In the genomic region with DNA sequence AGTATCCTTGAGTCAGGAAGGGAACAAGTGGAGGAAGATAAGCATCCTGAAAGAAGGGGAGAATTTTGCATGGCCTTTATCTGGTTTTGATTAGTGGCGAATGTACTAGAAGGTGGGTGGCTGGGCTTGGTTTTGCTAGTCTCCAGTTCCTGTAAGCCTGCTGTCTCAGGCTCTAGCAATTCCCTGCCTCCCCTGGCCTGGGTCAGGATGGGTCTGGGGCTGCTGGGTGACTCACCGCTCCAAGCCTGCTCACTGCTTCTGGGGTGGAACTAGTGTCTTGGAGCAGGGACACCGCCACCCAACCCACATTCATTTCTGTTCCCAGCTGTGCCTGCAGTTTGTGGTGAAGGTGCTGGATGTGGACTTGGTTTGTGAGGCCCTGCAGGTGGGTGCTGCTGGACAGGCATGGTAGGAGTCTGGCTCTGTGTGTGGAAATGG, we compare ENCODE assay signal across 8 cellular contexts. TPM values are rescaled to one million over a fixed set of nuclear protein-coding genes. Genes with fewer than 3 reads are reported as not detected.
DNase-seq lines count a peak whose midpoint lies in the region; ATAC-seq and TF ChIP-seq lines count a peak whose summit lies in the region.

No MANE protein-coding gene starts in this region.

- TF ChIP-seq CTCF in breast epithelium (IDR thresholded peaks at IDR 0.05) = no peak

- no peaks in the 10 kb centered on the region for H3K27me3 Mint-ChIP-seq in stimulated activated naive CD8-positive, alpha-beta T cell treated with anti-CD3 and anti-CD28 coated beads, Interleukin-15, Interleukin-2, amounts not matched to agents 100 ng/mL and 50 ng/mL, for 24 hours

- H3K4me1 Mint-ChIP-seq in stimulated activated naive CD8-positive, alpha-beta T cell treated with anti-CD3 and anti-CD28 coated beads, Interleukin-15, Interleukin-2, amounts not matched to agents 100 ng/mL and 50 ng/mL, for 24 hours (ENCODE audit: low read depth) = peaks cover 78% of the 10 kb centered on the region

- H3K36me3 ChIP-seq in breast epithelium (no peaks in the 10 kb centered on the region), SJCRH30 (no peaks in the 10 kb centered on the region)

- H3K4me3 Mint-ChIP-seq in stimulated activated naive CD8-positive, alpha-beta T cell treated with anti-CD3 and anti-CD28 coated beads, Interleukin-15, Interleukin-2, amounts not matched to agents 100 ng/mL and 50 ng/mL, for 24 hours = peak overlapping the region; percentile 63

- H3K36me3 Mint-ChIP-seq in stimulated activated naive CD8-positive, alpha-beta T cell treated with anti-CD3 and anti-CD28 coated beads, Interleukin-15, Interleukin-2, amounts not matched to agents 100 ng/mL and 50 ng/mL, for 24 hours (ENCODE audit: low read depth) = peaks cover 44% of the 10 kb centered on the region

- intact Hi-C loops in breast epithelium (cut with DNase I; ENCODE audit: low total_unique reads) = no loop called here

- no peak for TF ChIP-seq POLR2A in breast epithelium (IDR thresholded peaks at IDR 0.05)

- H3K4me3 ChIP-seq in breast epithelium (no peak overlapping the region), SJCRH30 (no peak overlapping the region)

- H3K4me1 ChIP-seq in breast epithelium (peaks cover 22 to 38% of the 10 kb centered on the region in 2 donors), SJCRH30 (peaks cover 27% of the 10 kb centered on the region)

- no peaks in the 10 kb centered on the region for H3K9me3 Mint-ChIP-seq in stimulated activated naive CD8-positive, alpha-beta T cell treated with anti-CD3 and anti-CD28 coated beads, Interleukin-15, Interleukin-2, amounts not matched to agents 100 ng/mL and 50 ng/mL, for 24 hours

- peak overlapping the region; percentile 100 for H3K27ac ChIP-seq in breast epithelium
- no peak overlapping the region for H3K27ac ChIP-seq in SJCRH30

- DNase-seq in stimulated activated naive CD8-positive, alpha-beta T cell treated with anti-CD3 and anti-CD28 coated beads, Interleukin-15, Interleukin-2, amounts not matched to agents 100 U/mL and 50 U/mL, for 24 hours = no peak
- peak in 1 of 2 donors; percentile 49 for DNase-seq in breast epithelium (ENCODE audit: low spot score in 2 of 2)
- peak; percentile 90 for DNase-seq in mesenteric fat pad (ENCODE audit: low spot score)
- no peak for DNase-seq in SJCRH30
- no peak for DNase-seq in NCI-H2081 treated with DMSO at 0.1 percent for 48 hours (lab: John Stamatoyannopoulos, UW)
- DNase-seq in NCI-H345 treated with DMSO at 0.1 percent for 48 hours (lab: John Stamatoyannopoulos, UW; ENCODE audit: unreplicated experiment) = no peak

- peak overlapping the region; percentile 99 for H3K27ac Mint-ChIP-seq in stimulated activated naive CD8-positive, alpha-beta T cell treated with anti-CD3 and anti-CD28 coated beads, Interleukin-15, Interleukin-2, amounts not matched to agents 100 ng/mL and 50 ng/mL, for 24 hours

- H3K9me3 ChIP-seq in breast epithelium = no peaks in the 10 kb centered on the region
- H3K9me3 ChIP-seq in SJCRH30 (replicated peaks) = no peaks in the 10 kb centered on the region

- no peak for ATAC-seq in stimulated activated naive CD8-positive, alpha-beta T cell treated with anti-CD3 and anti-CD28 coated beads, Interleukin-15, Interleukin-2, amounts not matched to agents 100 U/mL and 50 U/mL, for 24 hours
- no peak for ATAC-seq in GM18909 (IDR thresholded peaks at IDR 0.05; ENCODE audit: poor library complexity, unreplicated experiment)

- H3K27me3 ChIP-seq in breast epithelium (no peaks in the 10 kb centered on the region), SJCRH30 (no peaks in the 10 kb centered on the region)

RNA-seq across cellular contexts. Expression of gene BTBD19, which starts 3.4 kb away (rescaled TPM):
- 1 to 10 TPM; 3.8 to 7.0 (median 6.9) TPM for total RNA-seq in breast epithelium
- 26.1 TPM for total RNA-seq in mesenteric fat pad
- 0.43 and 1.4 TPM in 2 replicates for total RNA-seq in SJCRH30 (2014; rRNA removed; shearing (Covaris generic))

RNA-seq across cellular contexts. Expression of gene DYNLT4, which starts 4.6 kb away (rescaled TPM):
- total RNA-seq in breast epithelium = 1 to 10 TPM in 2 of 3 donors, under 1 TPM in 1; 0.80 to 2.0 (median 1.3) TPM
- not detected for total RNA-seq in mesenteric fat pad
- not detected in 2 replicates for total RNA-seq in SJCRH30 (2014; rRNA removed; shearing (Covaris generic))

RNA-seq across cellular contexts. Expression of gene PLK3, which starts 11.6 kb away (rescaled TPM):
- 10 to 100 TPM; 13.6 to 29.0 (median 21.6) TPM for total RNA-seq in breast epithelium
- 78.0 TPM for total RNA-seq in mesenteric fat pad
- 8.0 and 11.4 TPM in 2 replicates for total RNA-seq in SJCRH30 (2014; rRNA removed; shearing (Covaris generic))

RNA-seq across cellular contexts. Expression of gene BEST4, which starts 23.8 kb away (rescaled TPM):
- under 1 TPM in 2 of 3 donors, not detected in 1; 0.15 to 0.66 TPM for total RNA-seq in breast epithelium
- 0.19 TPM for total RNA-seq in mesenteric fat pad
- not detected in 2 replicates for total RNA-seq in SJCRH30 (2014; rRNA removed; shearing (Covaris generic))

RNA-seq across cellular contexts. Expression of gene PTCH2, which starts 31.3 kb away (rescaled TPM):
- total RNA-seq in breast epithelium = 1 to 10 TPM in 2 of 3 donors, under 1 TPM in 1; 0.32 to 2.2 (median 1.3) TPM
- total RNA-seq in mesenteric fat pad = 0.93 TPM
- 1.3 and 1.8 TPM in 2 replicates for total RNA-seq in SJCRH30 (2014; rRNA removed; shearing (Covaris generic))
